16 cellular contexts compared by ENCODE assay signal in genomic region chr7:29548823-29549222, GRCh38. TPM values are rescaled to one million over a fixed set of nuclear protein-coding genes. Genes with fewer than 3 reads are reported as not detected.
DNase-seq lines count a peak whose midpoint lies in the region; ATAC-seq, FAIRE-seq and TF ChIP-seq lines count a peak whose summit lies in the region.
"Had no signal": no experiment of that assay in that cellular context is flagged by ENCODE, and none has a peak within 500 bp of the region (broad histone marks: within the 10 kb centered on the region; RNA-seq: fewer than 3 reads in every experiment).

No MANE protein-coding gene starts in this region.

- CTCF ChIA-PET in A549 (lab: Yijun Ruan, JAX): interaction anchor here (1.0 to 1.4 kb wide), 2 partner anchors 13 to 627 kb away, joined by 3 to 4 read pairs; no protein-coding TSS in a partner anchor

- 82% methylated on average over 4 of the region's 4 CpGs for WGBS in A549 (ENCODE audit: missing lambda C conversion rate)
- 81 to 90% (median 85%) methylated on average over 4 of the region's 4 CpGs for WGBS in adrenal gland, 4 donors

- H3K27ac ChIP-seq in A549 (no peak overlapping the region), epithelial cell of prostate (no peak overlapping the region), adrenal gland (no peak overlapping the region)
- H3K27ac ChIP-seq: GM23248 had no signal

- TF ChIP-seq POLR2A in A549 (IDR thresholded peaks at IDR 0.05; ENCODE audit: low read length) (no peak), H54 (IDR thresholded peaks at IDR 0.05; ENCODE audit: low read depth, low read length) (no peak), adrenal gland (IDR thresholded peaks at IDR 0.05) (no peak)

- DNase-seq in A549 (ENCODE audit: low read depth in 1 of 2, low spot score in 1 of 2): no peak
- DNase-seq in H54 (ENCODE audit: insufficient read length, low spot score): no peak
- DNase-seq in SW480 (ENCODE audit: low spot score): peak; percentile 77
- peak; percentile 18 for DNase-seq in epithelial cell of prostate (ENCODE audit: low read depth, low spot score)
- no peak for DNase-seq in NCI-H128 (lab: John Stamatoyannopoulos, UW; ENCODE audit: unreplicated experiment)
- DNase-seq in SKM-1 treated with dmso at 0.1 percent for 144 hours (lab: John Stamatoyannopoulos, UW; ENCODE audit: unreplicated experiment): no peak
- no peak for DNase-seq in adrenal gland
- DNase-seq: CD8-positive, alpha-beta T cell; COR-L47; DMS153; GF-D8; GM23248; H7; IMR-90 had no signal

- TF ChIP-seq RAD21 in A549 (conservative IDR thresholded peaks at IDR 0.05 in 1 of 2, IDR thresholded peaks at IDR 0.05 in 1 of 2): no peak

- no peak for ATAC-seq in A549
- ATAC-seq: CD8-positive, alpha-beta T cell had no signal

- H3K4me1 ChIP-seq in A549 (no peaks in the 10 kb centered on the region), adrenal gland (replicated peaks in 1 of 2) (no peaks in the 10 kb centered on the region)

- no peak for TF ChIP-seq EP300 in A549 (IDR thresholded peaks at IDR 0.05)

- POLR2A ChIA-PET in A549 (lab: Yijun Ruan, JAX): no interaction called here

- H3K4me2 ChIP-seq in A549: no peak overlapping the region

- FAIRE-seq in A549 (lab: Jason Lieb, UNC): no peak
- FAIRE-seq in H54 (lab: Jason Lieb, UNC): peak; percentile 65
- FAIRE-seq: D721Med had no signal

- H3K4me3 ChIP-seq in A549: no peak overlapping the region
- no peak overlapping the region for H3K4me3 ChIP-seq in adrenal gland
- H3K4me3 ChIP-seq: GM23248 had no signal

- H3K9me3 ChIP-seq in A549: peaks cover 4% of the 10 kb centered on the region; the same call in 1 of the 3 replicates
- H3K9me3 ChIP-seq in adrenal gland (replicated peaks in 1 of 3): no peaks in the 10 kb centered on the region

- no peaks in the 10 kb centered on the region for H3K36me3 ChIP-seq in adrenal gland (replicated peaks in 1 of 2)

- intact Hi-C loops in adrenal gland (cut with DNase I): no loop called here

- TF ChIP-seq CTCF in A549 (IDR thresholded peaks at IDR 0.05) (no peak), adrenal gland (IDR thresholded peaks at IDR 0.05) (no peak)

- no peaks in the 10 kb centered on the region for H3K27me3 ChIP-seq in adrenal gland

TF ChIP-seq in A549, 52 proteins besides CTCF, POLR2A, EP300 and RAD21:
- TF ChIP-seq MAFK (IDR thresholded peaks at IDR 0.05; ENCODE audit: partially characterized antibody) (peak; percentile 62), HEYL (CRISPR knock-in tag; IDR thresholded peaks at IDR 0.05) (no peak)

RNA-seq across cellular contexts. Expression of gene PRR15, which starts 14.8 kb away (rescaled TPM):
- polyA plus RNA-seq in A549 (2011; rRNA removed) (1.6 and 1.8 TPM in 2 replicates), A549 (2017; fragmentation: RNase III; extraction: RNeasy Plus Mini Kit Qiagen cat#74134 plus additional on column Dnase treatment) (0.88 to 2.5 TPM (median 1.9 TPM) in 3 replicates), adrenal gland (1 to 10 TPM in 2 of 3 donors, under 1 TPM in 1; 0.31 to 1.4 (median 1.0) TPM)
- polyA plus RNA-seq in A549 (2012; cell fraction: cytosol; rRNA removed): 0.30 and 0.40 TPM in 2 replicates
- 0.13 and 0.55 TPM in 2 replicates for polyA plus RNA-seq in A549 (2012; cell fraction: nucleus; rRNA removed)
- 0.29 and 0.50 TPM in 2 replicates for polyA minus RNA-seq in A549 (2011; rRNA and poly(A)+ RNA removed)
- 1 to 10 TPM in 5 of 8 donors, under 1 TPM in 3; 0.26 to 2.2 (median 1.1) TPM for total RNA-seq in adrenal gland
- total RNA-seq: CD8-positive, alpha-beta T cell; IMR-90 had no signal
- polyA plus RNA-seq: CD14-positive monocyte, IMR-90 had no signal

Comparison
In these comparisons a context has a peak if more than half of its experiments do, and no peak if none do; other contexts are left out.
1. DNase-seq: peak in SW480 (single experiment) and epithelial cell of prostate (single experiment); none in A549 (0 of 2), H54 (single experiment), NCI-H128 (single experiment), SKM-1 treated with dmso at 0.1 percent for 144 hours (single experiment) and adrenal gland (0 of 7).